27 cellular contexts compared by ENCODE assay signal in genomic region chr2:148992448-148992847, GRCh38. TPM values are rescaled to one million over a fixed set of nuclear protein-coding genes. Genes with fewer than 3 reads are reported as not detected.
"Had no signal": no experiment of that assay in that cellular context is flagged by ENCODE, and none has a peak within 500 bp of the region (broad histone marks: within the 10 kb centered on the region; RNA-seq: fewer than 3 reads in every experiment).

No MANE protein-coding gene starts in this region.

- FAIRE-seq: endometrium, endothelial cell of umbilical vein had no signal

- H3K36me3 ChIP-seq: colonic mucosa, esophagus muscularis mucosa, esophagus squamous epithelium, gastrocnemius medialis, heart left ventricle, heart right ventricle had no signal

- H3K9me3 ChIP-seq: colonic mucosa, esophagus muscularis mucosa, esophagus squamous epithelium, gastrocnemius medialis, gastroesophageal sphincter, heart left ventricle, heart right ventricle had no signal

- H3K4me1 ChIP-seq: colonic mucosa, esophagus squamous epithelium, foreskin keratinocyte, gastrocnemius medialis, gastroesophageal sphincter, heart left ventricle, heart right ventricle had no signal

- ATAC-seq: effector memory CD8-positive, alpha-beta T cell; esophagus mucosa; foreskin keratinocyte; gastrocnemius medialis; gastroesophageal sphincter; heart left ventricle; heart right ventricle had no signal

- H3K4me3 ChIP-seq: colonic mucosa, coronary artery, dorsolateral prefrontal cortex, esophagus muscularis mucosa, esophagus squamous epithelium, gastrocnemius medialis, gastroesophageal sphincter, heart left ventricle, heart right ventricle had no signal

- H3K27me3 ChIP-seq: colonic mucosa, dorsolateral prefrontal cortex, esophagus muscularis mucosa, gastrocnemius medialis, gastroesophageal sphincter had no signal

- H3K27ac ChIP-seq: colonic mucosa, coronary artery, epithelial cell of prostate, esophagus muscularis mucosa, esophagus squamous epithelium, foreskin keratinocyte, gastrocnemius medialis, gastroesophageal sphincter, heart left ventricle, heart right ventricle had no signal

- DNase-seq: colonic mucosa; cortex of kidney; dermis blood vessel endothelial cell; dorsolateral prefrontal cortex; effector CD4-positive, alpha-beta T cell; effector CD8-positive, alpha-beta T cell; effector memory CD4-positive, alpha-beta T cell; effector memory CD8-positive, alpha-beta T cell; endodermal cell; erythroblast; esophagus squamous epithelium; foreskin fibroblast; foreskin keratinocyte; foreskin melanocyte; gastrocnemius medialis; glutamatergic neuron; heart left ventricle; heart right ventricle had no signal

RNA-seq across cellular contexts. Expression of gene LYPD6B, which starts 46.1 kb away (rescaled TPM):
- total RNA-seq: dermis blood vessel endothelial cell, dermis microvascular lymphatic vessel endothelial cell, endothelial cell of umbilical vein, esophagus muscularis mucosa, fibroblast of lung, gastrocnemius medialis, heart left ventricle had no signal
- polyA plus RNA-seq: endothelial cell of umbilical vein, heart left ventricle, heart right ventricle had no signal
